Comparison of ENCODE assay signal across 12 cellular contexts in genomic region chr5:143063175-143063970, GRCh38.
A peak's percentile ranks its signal among the peaks of the same experiment; 100 is the strongest.
DNase-seq lines count a peak whose midpoint lies in the region; ATAC-seq, FAIRE-seq and TF ChIP-seq lines count a peak whose summit lies in the region.
"Had no signal": no experiment of that assay in that cellular context is flagged by ENCODE, and none has a peak within 500 bp of the region (broad histone marks: within the 10 kb centered on the region; RNA-seq: fewer than 3 reads in every experiment).

No MANE protein-coding gene starts in this region.

- H3K36me3 ChIP-seq in MG63, result no peaks in the 10 kb centered on the region
- no peaks in the 10 kb centered on the region for H3K36me3 ChIP-seq in mammary epithelial cell (ENCODE audit: insufficient read depth, low read length)
- H3K36me3 ChIP-seq in left lung, result peaks cover 0 to 9% of the 10 kb centered on the region in 2 donors
- H3K36me3 ChIP-seq in skeletal muscle tissue (ENCODE audit: control insufficient read depth in 3 of 3, insufficient read depth in 3 of 3, low read length in 3 of 3), result no peaks in the 10 kb centered on the region

- BruUV-seq in mammary epithelial cell (replicated peaks; lab: Mats Ljungman, UMichigan), result no TSS peak

- no peak for FAIRE-seq in H54 (lab: Jason Lieb, UNC)

- 56% methylated on average over 7 of the region's 7 CpGs for WGBS in mammary epithelial cell (ENCODE audit: low coverage, missing lambda C conversion rate)

- TF ChIP-seq CTCF in mammary epithelial cell (conservative IDR thresholded peaks at IDR 0.05 in 1 of 2, IDR thresholded peaks at IDR 0.05 in 1 of 2; ENCODE audit: extremely low read depth in 1 of 2, insufficient read depth in 1 of 2, low read depth in 1 of 2, low read length in 2 of 2) (no peak), left lung (IDR thresholded peaks at IDR 0.05) (no peak)

- H3K4me2 ChIP-seq in mammary epithelial cell (ENCODE audit: insufficient read depth, low read depth, low read length), result peak overlapping the region; percentile 1

- H3K27me3 ChIP-seq in MG63 (no peaks in the 10 kb centered on the region), mammary epithelial cell (ENCODE audit: insufficient read depth, low read length) (no peaks in the 10 kb centered on the region), left lung (no peaks in the 10 kb centered on the region), skeletal muscle tissue (ENCODE audit: control insufficient read depth in 3 of 3, insufficient read depth in 3 of 3, low read length in 3 of 3) (no peaks in the 10 kb centered on the region)

- H3K4me1 ChIP-seq in mammary epithelial cell (ENCODE audit: insufficient read depth, low read length) (peaks cover 58% of the 10 kb centered on the region), left lung (peaks cover 38 to 55% of the 10 kb centered on the region in 2 donors), skeletal muscle tissue (ENCODE audit: control insufficient read depth in 3 of 3, insufficient read depth in 3 of 3, low read length in 3 of 3) (peaks cover 66 to 74% (median 69%) of the 10 kb centered on the region in 3 donors)

- no peak overlapping the region for H3K4me3 ChIP-seq in MG63
- H3K4me3 ChIP-seq in mammary epithelial cell (replicated peaks in 1 of 3; ENCODE audit: insufficient read depth in 1 of 3, low read depth in 2 of 3, low read length in 3 of 3), result no peak overlapping the region
- H3K4me3 ChIP-seq in left lung, result no peak overlapping the region
- H3K4me3 ChIP-seq in skeletal muscle tissue (ENCODE audit: low read length in 3 of 3), result peak overlapping the region; percentile 25 to 57 (median 42)

- H3K79me2 ChIP-seq in mammary epithelial cell (ENCODE audit: insufficient read depth, low read length), result no peaks in the 10 kb centered on the region

- intact Hi-C loops in mammary epithelial cell (cut with micrococcal nuclease) (no loop called here), left lung (cut with DNase I) (loop anchor here in 1 of 2 donors (10.0 kb wide), 1 partner anchor 61 kb away; no protein-coding TSS in a partner anchor)

- peak overlapping the region; percentile 62 for H2AFZ ChIP-seq in mammary epithelial cell (ENCODE audit: low read depth, low read length)

- H3K9me3 ChIP-seq in MG63 (no peaks in the 10 kb centered on the region), mammary epithelial cell (replicated peaks; ENCODE audit: insufficient read depth, low read length) (no peaks in the 10 kb centered on the region), left lung (no peaks in the 10 kb centered on the region), skeletal muscle tissue (ENCODE audit: control insufficient read depth in 3 of 3, low read length in 3 of 3) (no peaks in the 10 kb centered on the region)

- dilution Hi-C loops in mammary epithelial cell (cut with HindIII; ENCODE audit: low sequenced_read_pairs), result no loop called here

- in situ Hi-C loops in mammary epithelial cell (cut with MboI; ENCODE audit: low sequenced_read_pairs in 2 of 2), result no loop called here

- DNase-seq in MG63 (peak; percentile 51), mammary epithelial cell (no peak), left lung (peak in 1 of 2 donors; percentile 71), H54 (ENCODE audit: insufficient read length, low spot score) (no peak)
- DNase-seq in activated CD4-positive, alpha-beta T cell treated with anti-CD3 and anti-CD28 coated beads for 1 hour, result no peak
- DNase-seq: activated CD8-positive, alpha-beta memory T cell treated with anti-CD3 and anti-CD28 coated beads, Interleukin-2, amount 50 U/mL, for 4 hours; DND-41; kidney glomerular epithelial cell; SHP77 treated with DMSO at 0.1 percent for 48 hours had no signal

- no peak overlapping the region for H3K27ac ChIP-seq in mammary epithelial cell (ENCODE audit: insufficient read depth, low read depth, low read length)
- H3K27ac ChIP-seq in left lung, result peak overlapping the region; percentile 63 to 81
- peak overlapping the region; percentile 86 for H3K27ac ChIP-seq in skeletal muscle tissue (ENCODE audit: low read depth, low read length)

- ATAC-seq in left lung, result peak; percentile 47
- ATAC-seq in GM18861 (IDR thresholded peaks at IDR 0.05; ENCODE audit: unreplicated experiment), result no peak
- no peak for ATAC-seq in GM18520 (IDR thresholded peaks at IDR 0.05; ENCODE audit: unreplicated experiment)

- H4K20me1 ChIP-seq in mammary epithelial cell (ENCODE audit: insufficient read depth, low read length), result no peaks in the 10 kb centered on the region

- TF ChIP-seq POLR2A in H54 (IDR thresholded peaks at IDR 0.05; ENCODE audit: low read depth, low read length), result no peak

- H3K9ac ChIP-seq in mammary epithelial cell (ENCODE audit: insufficient read depth, low read length) (no peak overlapping the region), skeletal muscle tissue (ENCODE audit: low read depth in 1 of 3, low read length in 3 of 3) (peak overlapping the region in 1 of 3 donors; percentile 47)

- CTCF ChIA-PET in mammary epithelial cell (lab: Charles Lee; ENCODE audit: low non-redundant PET), result no interaction called here

Comparison
In these comparisons a context has a peak if more than half of its experiments do, and no peak if none do; other contexts are left out.
1. H3K4me3 ChIP-seq: peak in skeletal muscle tissue (3 of 3); none in MG63 (single experiment), mammary epithelial cell (0 of 3) and left lung (0 of 2).